Comparison of ENCODE assay signal across 1 cellular context in the genomic region with DNA sequence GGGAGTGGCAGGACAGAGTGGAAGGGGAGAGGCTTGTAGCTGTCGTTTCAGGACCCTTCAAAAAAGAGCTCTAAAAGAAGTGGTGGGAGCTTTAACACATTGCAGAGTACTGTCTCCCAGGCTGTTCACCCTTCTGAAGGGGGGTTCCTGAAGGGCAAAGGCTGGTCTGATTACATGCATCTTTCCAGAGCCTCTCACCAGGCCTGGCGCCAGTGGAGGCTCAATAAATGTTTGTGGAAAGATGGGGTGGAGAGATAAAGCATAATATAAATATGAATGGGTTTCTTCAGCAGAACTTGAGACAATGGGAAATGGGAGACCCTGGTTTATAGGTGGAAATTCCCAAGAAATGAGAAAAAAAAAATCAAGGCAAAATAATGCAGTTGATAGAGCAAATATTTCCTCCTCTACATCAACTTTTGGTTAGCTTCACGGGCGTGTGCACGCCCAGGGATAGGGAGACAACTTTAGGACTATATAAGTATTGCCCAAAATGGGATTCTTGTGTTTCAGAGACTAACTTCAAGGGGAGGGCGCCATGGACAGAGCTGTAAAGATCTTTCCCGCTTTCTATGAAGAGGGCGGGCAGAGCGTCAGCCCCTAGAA.
TF ChIP-seq lines count a peak whose summit lies in the region.

No MANE protein-coding gene starts in this region.

TF ChIP-seq in K562, 482 proteins besides CTCF, POLR2A, EP300 and RAD21 (continues in another document):
- TF ChIP-seq ZNF785 (CRISPR knock-in tag; IDR thresholded peaks at IDR 0.05) (no peak), PHF20 (IDR thresholded peaks at IDR 0.05; ENCODE audit: partially characterized antibody) (peak; percentile 6), ZNF583 (CRISPR knock-in tag; IDR thresholded peaks at IDR 0.05) (no peak), ZNF655 (CRISPR knock-in tag; IDR thresholded peaks at IDR 0.05) (no peak), ZNF175 (CRISPR knock-in tag; IDR thresholded peaks at IDR 0.05; ENCODE audit: low read depth) (0 out of 2 replicates have a peak, but pooled peaks have one; percentile 46), THRA (IDR thresholded peaks at IDR 0.05) (no peak), RB1 (IDR thresholded peaks at IDR 0.05; ENCODE audit: low read depth) (peak; percentile 54; the same call in 1 of the 2 replicates), HDGF (IDR thresholded peaks at IDR 0.05) (no peak), ZNF354B (CRISPR knock-in tag; IDR thresholded peaks at IDR 0.05) (no peak), ZNF395 (CRISPR knock-in tag; IDR thresholded peaks at IDR 0.05) (peak; percentile 88; the same call in 1 of the 2 replicates), SRSF3 (IDR thresholded peaks at IDR 0.05; ENCODE audit: insufficient read depth, low read length) (no peak), SMARCC2 (IDR thresholded peaks at IDR 0.05; ENCODE audit: low read depth) (no peak), SIRT6 (IDR thresholded peaks at IDR 0.05; ENCODE audit: low read depth, low read length) (no peak), ZNF263 (CRISPR knock-in tag; IDR thresholded peaks at IDR 0.05; ENCODE audit: borderline replicate concordance) (no peak), CBX3 (IDR thresholded peaks at IDR 0.05; ENCODE audit: borderline replicate concordance in 1 of 2, low read length in 2 of 2) (peak in 1 of 2 experiments; percentile 48; a peak in 1 of 3 replicates), BHLHE40 (IDR thresholded peaks at IDR 0.05; ENCODE audit: low read length) (no peak), ZNF197 (CRISPR knock-in tag; IDR thresholded peaks at IDR 0.05; ENCODE audit: low read depth) (no peak), HIVEP1 (CRISPR knock-in tag; IDR thresholded peaks at IDR 0.05) (no peak), ZNF445 (CRISPR knock-in tag; IDR thresholded peaks at IDR 0.05; ENCODE audit: low read depth) (no peak), NFE2 (IDR thresholded peaks at IDR 0.05; ENCODE audit: low read depth) (no peak)
- TF ChIP-seq, protein P1, sequence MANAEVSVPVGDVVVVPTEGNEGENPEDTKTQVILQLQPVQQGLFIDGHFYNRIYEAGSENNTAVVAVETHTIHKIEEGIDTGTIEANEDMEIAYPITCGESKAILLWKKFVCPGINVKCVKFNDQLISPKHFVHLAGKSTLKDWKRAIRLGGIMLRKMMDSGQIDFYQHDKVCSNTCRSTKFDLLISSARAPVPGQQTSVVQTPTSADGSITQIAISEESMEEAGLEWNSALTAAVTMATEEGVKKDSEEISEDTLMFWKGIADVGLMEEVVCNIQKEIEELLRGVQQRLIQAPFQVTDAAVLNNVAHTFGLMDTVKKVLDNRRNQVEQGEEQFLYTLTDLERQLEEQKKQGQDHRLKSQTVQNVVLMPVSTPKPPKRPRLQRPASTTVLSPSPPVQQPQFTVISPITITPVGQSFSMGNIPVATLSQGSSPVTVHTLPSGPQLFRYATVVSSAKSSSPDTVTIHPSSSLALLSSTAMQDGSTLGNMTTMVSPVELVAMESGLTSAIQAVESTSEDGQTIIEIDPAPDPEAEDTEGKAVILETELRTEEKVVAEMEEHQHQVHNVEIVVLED (CRISPR knock-in tag; IDR thresholded peaks at IDR 0.05), result no peak
- TF ChIP-seq, protein P2, sequence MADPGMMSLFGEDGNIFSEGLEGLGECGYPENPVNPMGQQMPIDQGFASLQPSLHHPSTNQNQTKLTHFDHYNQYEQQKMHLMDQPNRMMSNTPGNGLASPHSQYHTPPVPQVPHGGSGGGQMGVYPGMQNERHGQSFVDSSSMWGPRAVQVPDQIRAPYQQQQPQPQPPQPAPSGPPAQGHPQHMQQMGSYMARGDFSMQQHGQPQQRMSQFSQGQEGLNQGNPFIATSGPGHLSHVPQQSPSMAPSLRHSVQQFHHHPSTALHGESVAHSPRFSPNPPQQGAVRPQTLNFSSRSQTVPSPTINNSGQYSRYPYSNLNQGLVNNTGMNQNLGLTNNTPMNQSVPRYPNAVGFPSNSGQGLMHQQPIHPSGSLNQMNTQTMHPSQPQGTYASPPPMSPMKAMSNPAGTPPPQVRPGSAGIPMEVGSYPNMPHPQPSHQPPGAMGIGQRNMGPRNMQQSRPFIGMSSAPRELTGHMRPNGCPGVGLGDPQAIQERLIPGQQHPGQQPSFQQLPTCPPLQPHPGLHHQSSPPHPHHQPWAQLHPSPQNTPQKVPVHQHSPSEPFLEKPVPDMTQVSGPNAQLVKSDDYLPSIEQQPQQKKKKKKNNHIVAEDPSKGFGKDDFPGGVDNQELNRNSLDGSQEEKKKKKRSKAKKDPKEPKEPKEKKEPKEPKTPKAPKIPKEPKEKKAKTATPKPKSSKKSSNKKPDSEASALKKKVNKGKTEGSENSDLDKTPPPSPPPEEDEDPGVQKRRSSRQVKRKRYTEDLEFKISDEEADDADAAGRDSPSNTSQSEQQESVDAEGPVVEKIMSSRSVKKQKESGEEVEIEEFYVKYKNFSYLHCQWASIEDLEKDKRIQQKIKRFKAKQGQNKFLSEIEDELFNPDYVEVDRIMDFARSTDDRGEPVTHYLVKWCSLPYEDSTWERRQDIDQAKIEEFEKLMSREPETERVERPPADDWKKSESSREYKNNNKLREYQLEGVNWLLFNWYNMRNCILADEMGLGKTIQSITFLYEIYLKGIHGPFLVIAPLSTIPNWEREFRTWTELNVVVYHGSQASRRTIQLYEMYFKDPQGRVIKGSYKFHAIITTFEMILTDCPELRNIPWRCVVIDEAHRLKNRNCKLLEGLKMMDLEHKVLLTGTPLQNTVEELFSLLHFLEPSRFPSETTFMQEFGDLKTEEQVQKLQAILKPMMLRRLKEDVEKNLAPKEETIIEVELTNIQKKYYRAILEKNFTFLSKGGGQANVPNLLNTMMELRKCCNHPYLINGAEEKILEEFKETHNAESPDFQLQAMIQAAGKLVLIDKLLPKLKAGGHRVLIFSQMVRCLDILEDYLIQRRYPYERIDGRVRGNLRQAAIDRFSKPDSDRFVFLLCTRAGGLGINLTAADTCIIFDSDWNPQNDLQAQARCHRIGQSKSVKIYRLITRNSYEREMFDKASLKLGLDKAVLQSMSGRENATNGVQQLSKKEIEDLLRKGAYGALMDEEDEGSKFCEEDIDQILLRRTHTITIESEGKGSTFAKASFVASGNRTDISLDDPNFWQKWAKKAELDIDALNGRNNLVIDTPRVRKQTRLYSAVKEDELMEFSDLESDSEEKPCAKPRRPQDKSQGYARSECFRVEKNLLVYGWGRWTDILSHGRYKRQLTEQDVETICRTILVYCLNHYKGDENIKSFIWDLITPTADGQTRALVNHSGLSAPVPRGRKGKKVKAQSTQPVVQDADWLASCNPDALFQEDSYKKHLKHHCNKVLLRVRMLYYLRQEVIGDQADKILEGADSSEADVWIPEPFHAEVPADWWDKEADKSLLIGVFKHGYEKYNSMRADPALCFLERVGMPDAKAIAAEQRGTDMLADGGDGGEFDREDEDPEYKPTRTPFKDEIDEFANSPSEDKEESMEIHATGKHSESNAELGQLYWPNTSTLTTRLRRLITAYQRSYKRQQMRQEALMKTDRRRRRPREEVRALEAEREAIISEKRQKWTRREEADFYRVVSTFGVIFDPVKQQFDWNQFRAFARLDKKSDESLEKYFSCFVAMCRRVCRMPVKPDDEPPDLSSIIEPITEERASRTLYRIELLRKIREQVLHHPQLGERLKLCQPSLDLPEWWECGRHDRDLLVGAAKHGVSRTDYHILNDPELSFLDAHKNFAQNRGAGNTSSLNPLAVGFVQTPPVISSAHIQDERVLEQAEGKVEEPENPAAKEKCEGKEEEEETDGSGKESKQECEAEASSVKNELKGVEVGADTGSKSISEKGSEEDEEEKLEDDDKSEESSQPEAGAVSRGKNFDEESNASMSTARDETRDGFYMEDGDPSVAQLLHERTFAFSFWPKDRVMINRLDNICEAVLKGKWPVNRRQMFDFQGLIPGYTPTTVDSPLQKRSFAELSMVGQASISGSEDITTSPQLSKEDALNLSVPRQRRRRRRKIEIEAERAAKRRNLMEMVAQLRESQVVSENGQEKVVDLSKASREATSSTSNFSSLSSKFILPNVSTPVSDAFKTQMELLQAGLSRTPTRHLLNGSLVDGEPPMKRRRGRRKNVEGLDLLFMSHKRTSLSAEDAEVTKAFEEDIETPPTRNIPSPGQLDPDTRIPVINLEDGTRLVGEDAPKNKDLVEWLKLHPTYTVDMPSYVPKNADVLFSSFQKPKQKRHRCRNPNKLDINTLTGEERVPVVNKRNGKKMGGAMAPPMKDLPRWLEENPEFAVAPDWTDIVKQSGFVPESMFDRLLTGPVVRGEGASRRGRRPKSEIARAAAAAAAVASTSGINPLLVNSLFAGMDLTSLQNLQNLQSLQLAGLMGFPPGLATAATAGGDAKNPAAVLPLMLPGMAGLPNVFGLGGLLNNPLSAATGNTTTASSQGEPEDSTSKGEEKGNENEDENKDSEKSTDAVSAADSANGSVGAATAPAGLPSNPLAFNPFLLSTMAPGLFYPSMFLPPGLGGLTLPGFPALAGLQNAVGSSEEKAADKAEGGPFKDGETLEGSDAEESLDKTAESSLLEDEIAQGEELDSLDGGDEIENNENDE (IDR thresholded peaks at IDR 0.05; ENCODE audit: low read depth, low read length), result no peak
- TF ChIP-seq, protein P3, sequence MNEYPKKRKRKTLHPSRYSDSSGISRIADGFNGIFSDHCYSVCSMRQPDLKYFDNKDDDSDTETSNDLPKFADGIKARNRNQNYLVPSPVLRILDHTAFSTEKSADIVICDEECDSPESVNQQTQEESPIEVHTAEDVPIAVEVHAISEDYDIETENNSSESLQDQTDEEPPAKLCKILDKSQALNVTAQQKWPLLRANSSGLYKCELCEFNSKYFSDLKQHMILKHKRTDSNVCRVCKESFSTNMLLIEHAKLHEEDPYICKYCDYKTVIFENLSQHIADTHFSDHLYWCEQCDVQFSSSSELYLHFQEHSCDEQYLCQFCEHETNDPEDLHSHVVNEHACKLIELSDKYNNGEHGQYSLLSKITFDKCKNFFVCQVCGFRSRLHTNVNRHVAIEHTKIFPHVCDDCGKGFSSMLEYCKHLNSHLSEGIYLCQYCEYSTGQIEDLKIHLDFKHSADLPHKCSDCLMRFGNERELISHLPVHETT (CRISPR knock-in tag; conservative IDR thresholded peaks at IDR 0.05 in 1 of 2, IDR thresholded peaks at IDR 0.05 in 1 of 2), result peak in 1 of 2 experiments; percentile 81; a peak in 1 of 4 replicates
